ENCODE assay signal across 8 cellular contexts in genomic region chr17:51121620-51122472, GRCh38. TPM values are rescaled to one million over a fixed set of nuclear protein-coding genes. Genes with fewer than 3 reads are reported as not detected.
DNase-seq lines count a peak whose midpoint lies in the region; ATAC-seq lines count a peak whose summit lies in the region.

No MANE protein-coding gene starts in this region.

- ATAC-seq in HG02852 (IDR thresholded peaks at IDR 0.05; ENCODE audit: unreplicated experiment) (peak; percentile 33), HG03571 (IDR thresholded peaks at IDR 0.05; ENCODE audit: unreplicated experiment) (no peak)

- DNase-seq in ELR (ENCODE audit: low read depth): peak; percentile 100
- DNase-seq in NCI-H774 (lab: John Stamatoyannopoulos, UW): peak; percentile 84
- DNase-seq in activated CD8-positive, alpha-beta memory T cell treated with anti-CD3 and anti-CD28 coated beads for 24 hours: peak; percentile 89
- DNase-seq in effector CD8-positive, alpha-beta T cell (lab: John Stamatoyannopoulos, UW): peak; percentile 38
- peak; percentile 92 to 97 for DNase-seq in lung microvascular endothelial cell (ENCODE audit: low read depth in 2 of 2)
- peak; percentile 64 to 75 (median 67) for DNase-seq in stimulated activated CD4-positive, alpha-beta T cell treated with anti-CD3 and anti-CD28 coated beads, TNF-alpha, amount 100 ng/mL, for 1 hour (ENCODE audit: low read depth in 3 of 3, low spot score in 1 of 3)

RNA-seq across cellular contexts. Expression of gene SPAG9, which starts 1.2 kb away (rescaled TPM):
- total RNA-seq in lung microvascular endothelial cell: 83.0 and 104 TPM in 2 replicates

RNA-seq across cellular contexts. Expression of gene NME1, which starts 31.5 kb away (rescaled TPM):
- total RNA-seq in lung microvascular endothelial cell: 87.7 and 133 TPM in 2 replicates

RNA-seq across cellular contexts. Expression of gene NME2, which starts 44.4 kb away (rescaled TPM):
- total RNA-seq in lung microvascular endothelial cell: 603 and 811 TPM in 2 replicates

Comparison
In these comparisons a context has a peak if more than half of its experiments do, and no peak if none do; other contexts are left out.
1. DNase-seq: peak in every context shown above with its lines; median percentile 100 in ELR; 94 in lung microvascular endothelial cell; 89 in activated CD8-positive, alpha-beta memory T cell treated with anti-CD3 and anti-CD28 coated beads for 24 hours; 84 in NCI-H774; 67 in stimulated activated CD4-positive, alpha-beta T cell treated with anti-CD3 and anti-CD28 coated beads, TNF-alpha, amount 100 ng/mL, for 1 hour; 38 in effector CD8-positive, alpha-beta T cell.